17 cellular contexts compared by ENCODE assay signal in genomic region chr16:80694950-80695471, GRCh38.
"Had no signal": no experiment of that assay in that cellular context is flagged by ENCODE, and none has a peak within 500 bp of the region (broad histone marks: within the 10 kb centered on the region; RNA-seq: fewer than 3 reads in every experiment).

No MANE protein-coding gene starts in this region.

- H3K27ac Mint-ChIP-seq: activated CD4-positive, alpha-beta T cell treated with anti-CD3 and anti-CD28 coated beads, Interleukin-2, amount 10 ng/mL, durations not matched to agents 7 days and 5 days; activated naive CD4-positive, alpha-beta T cell treated with anti-CD3 and anti-CD28 coated beads for 36 hours; activated naive CD8-positive, alpha-beta T cell treated with anti-CD3 and anti-CD28 coated beads, Interleukin-2, amount 50 U/mL, for 24 hours; activated T-helper 2 cell treated with anti-CD3 and anti-CD28 coated beads, Interferon-gamma antibody, Interleukin-2, Interleukin-4, amounts not matched to agents 10 μg/mL and 5 μg/mL and 100 μg/mL, durations not matched to agents 14 hours and 24 hours and 36 hours; stimulated activated effector memory CD8-positive, alpha-beta T cell treated with anti-CD3 and anti-CD28 coated beads, Interleukin-12 subunit alpha, Interleukin-12 subunit beta, amount 100 ng/mL, for 72 hours had no signal

- DNase-seq: activated CD4-positive, alpha-beta T cell treated with anti-CD3 and anti-CD28 coated beads, Interleukin-2, amount 10 ng/mL, durations not matched to agents 7 days and 5 days; activated CD4-positive, CD25-positive, alpha-beta regulatory T cell; activated naive CD4-positive, alpha-beta T cell treated with anti-CD3 and anti-CD28 coated beads for 36 hours; activated naive CD8-positive, alpha-beta T cell treated with anti-CD3 and anti-CD28 coated beads, Interleukin-2, amount 50 U/mL, for 24 hours; aorta; cortex of kidney; effector CD8-positive, alpha-beta T cell; heart left ventricle; left colon; lower lobe of right lung; pancreas; sigmoid colon; stimulated activated CD4-positive, alpha-beta T cell treated with anti-CD3 and anti-CD28 coated beads, Interleukin-1b, Interleukin-23, amount 100 ng/mL, for 48 hours had no signal

- H3K4me1 ChIP-seq: heart left ventricle, lower lobe of right lung, sigmoid colon had no signal

- H3K27me3 Mint-ChIP-seq: activated CD4-positive, alpha-beta T cell treated with anti-CD3 and anti-CD28 coated beads, Interleukin-2, amount 10 ng/mL, durations not matched to agents 7 days and 5 days had no signal

- ATAC-seq: activated naive CD8-positive, alpha-beta T cell treated with anti-CD3 and anti-CD28 coated beads, Interleukin-2, amount 50 U/mL, for 24 hours; heart left ventricle; left colon; lower lobe of right lung; pancreas; stimulated activated effector memory CD8-positive, alpha-beta T cell treated with anti-CD3 and anti-CD28 coated beads, Interleukin-12 subunit alpha, Interleukin-12 subunit beta, amount 100 ng/mL, for 72 hours had no signal

- H3K36me3 ChIP-seq: heart left ventricle, lower lobe of right lung, pancreas, sigmoid colon had no signal

- H3K27me3 ChIP-seq: heart left ventricle, pancreas, sigmoid colon had no signal

- H3K4me3 ChIP-seq: heart left ventricle, lower lobe of right lung, pancreas, sigmoid colon had no signal

- H3K4me3 Mint-ChIP-seq: activated CD4-positive, alpha-beta T cell treated with anti-CD3 and anti-CD28 coated beads, Interleukin-2, amount 10 ng/mL, durations not matched to agents 7 days and 5 days; activated naive CD4-positive, alpha-beta T cell treated with anti-CD3 and anti-CD28 coated beads for 36 hours; activated naive CD8-positive, alpha-beta T cell treated with anti-CD3 and anti-CD28 coated beads, Interleukin-2, amount 50 U/mL, for 24 hours; stimulated activated effector memory CD8-positive, alpha-beta T cell treated with anti-CD3 and anti-CD28 coated beads, Interleukin-12 subunit alpha, Interleukin-12 subunit beta, amount 100 ng/mL, for 72 hours had no signal

- H3K27ac ChIP-seq: heart left ventricle, lower lobe of right lung, pancreas, sigmoid colon had no signal

- FAIRE-seq: frontal cortex, islet of Langerhans, pancreas had no signal

- H3K9me3 ChIP-seq: lower lobe of right lung, pancreas had no signal

- H3K36me3 Mint-ChIP-seq: stimulated activated effector memory CD8-positive, alpha-beta T cell treated with anti-CD3 and anti-CD28 coated beads, Interleukin-12 subunit alpha, Interleukin-12 subunit beta, amount 100 ng/mL, for 72 hours had no signal
